Comparison of ENCODE assay signal across 8 cellular contexts in genomic region chr11:67276821-67277230, GRCh38. TPM values are rescaled to one million over a fixed set of nuclear protein-coding genes. Genes with fewer than 3 reads are reported as not detected.
DNase-seq lines count a peak whose midpoint lies in the region; ATAC-seq, FAIRE-seq and TF ChIP-seq lines count a peak whose summit lies in the region.

No MANE protein-coding gene starts in this region.

- H3K9me2 ChIP-seq in GM23248 (ENCODE audit: insufficient read depth), result no peaks in the 10 kb centered on the region

- H3K4me2 ChIP-seq in GM23248 (ENCODE audit: unreplicated experiment), result peak overlapping the region; percentile 94
- H3K4me2 ChIP-seq in mesenchymal stem cell (ENCODE audit: low read length, poor library complexity, severe bottlenecking), result no peak overlapping the region

- peak overlapping the region in 1 of 2 experiments; percentile 82 for H3K14ac ChIP-seq in mesenchymal stem cell (ENCODE audit: low read length in 2 of 2)

- H3K23ac ChIP-seq in mesenchymal stem cell (ENCODE audit: low read length in 2 of 2), result peak overlapping the region in 1 of 2 experiments; percentile 89

- H2BK12ac ChIP-seq in mesenchymal stem cell (ENCODE audit: low read length in 2 of 2), result peak overlapping the region; percentile 61 to 75

- H3K4ac ChIP-seq in mesenchymal stem cell (ENCODE audit: low read depth in 1 of 2, low read length in 2 of 2), result peak overlapping the region; percentile 87 to 89

- H2AFZ ChIP-seq in GM23248, result peak overlapping the region; percentile 70; the same call in 1 of the 2 replicates
- no peak overlapping the region for H2AFZ ChIP-seq in mesenchymal stem cell (ENCODE audit: low read depth, low read length)

- POLR2A ChIA-PET in Panc1 (lab: Charles Lee), result no interaction called here

- H3K4me3 ChIP-seq in GM23248 (peak overlapping the region; percentile 75), Panc1 (ENCODE audit: low read depth in 2 of 2, low read length in 2 of 2) (no peak overlapping the region), brain microvascular endothelial cell (ENCODE audit: low read depth, low read length) (no peak overlapping the region), mesenchymal stem cell (ENCODE audit: insufficient read depth in 1 of 2, low read depth in 1 of 2, low read length in 2 of 2) (peak overlapping the region in 1 of 2 experiments; percentile 77), aorta (ENCODE audit: low read length in 2 of 2) (no peak overlapping the region)

- DNase-seq in CMK (ENCODE audit: low read depth), result peak; percentile 92
- DNase-seq in GM23248, result peak; percentile 84
- DNase-seq in Panc1 (ENCODE audit: low read depth, low spot score), result no peak
- DNase-seq in brain microvascular endothelial cell, result no peak
- DNase-seq in mesenchymal stem cell, result no peak
- peak; percentile 78 to 82 for DNase-seq in aorta
- DNase-seq in H54 (ENCODE audit: insufficient read length, low spot score), result no peak
- DNase-seq in activated CD4-positive, CD25-positive, alpha-beta regulatory T cell treated with anti-CD3 and anti-CD28 coated beads, Interleukin-2, amount 50 U/mL, for 72 hours, result no peak

- H3K79me1 ChIP-seq in mesenchymal stem cell (replicated peaks; ENCODE audit: low read length, poor library complexity, severe bottlenecking), result peaks cover 60% of the 10 kb centered on the region

- H2BK120ac ChIP-seq in mesenchymal stem cell (ENCODE audit: low read depth, low read length), result peak overlapping the region; percentile 42

- peak overlapping the region; percentile 74 for H4K8ac ChIP-seq in mesenchymal stem cell (ENCODE audit: low read length)

- no peak for FAIRE-seq in H54 (lab: Jason Lieb, UNC)

- H3K18ac ChIP-seq in mesenchymal stem cell (ENCODE audit: low read depth in 1 of 2, low read length in 2 of 2), result peak overlapping the region; percentile 56 to 88

- H2BK5ac ChIP-seq in mesenchymal stem cell (ENCODE audit: low read depth, low read length, poor library complexity, severe bottlenecking), result no peak overlapping the region

- no peaks in the 10 kb centered on the region for H4K20me1 ChIP-seq in GM23248 (ENCODE audit: insufficient read depth)

- peak overlapping the region; percentile 89 for H4K91ac ChIP-seq in mesenchymal stem cell (ENCODE audit: low read length)

- in situ Hi-C loops in GM23248 (cut with MboI), result no loop called here
- in situ Hi-C loops in Panc1 (cut with HindIII; ENCODE audit: low pct_unique_long_range_greater_than_20kb, low sequenced_read_pairs), result no loop called here
- in situ Hi-C loops in brain microvascular endothelial cell (cut with HindIII; ENCODE audit: low pct_ligation_motif_present, low sequenced_read_pairs), result no loop called here

- H3K36me3 ChIP-seq in GM23248 (ENCODE audit: low read depth), result no peaks in the 10 kb centered on the region; the same call in 1 of the 2 replicates
- H3K36me3 ChIP-seq in Panc1 (ENCODE audit: control insufficient read depth, insufficient read depth, low read length), result peaks cover 7% of the 10 kb centered on the region; the same call in 1 of the 2 replicates
- H3K36me3 ChIP-seq in brain microvascular endothelial cell (replicated peaks), result peaks cover 29% of the 10 kb centered on the region
- peaks cover 28 to 88% of the 10 kb centered on the region in 2 experiments for H3K36me3 ChIP-seq in mesenchymal stem cell (ENCODE audit: control insufficient read depth in 1 of 2, insufficient read depth in 2 of 2, low read depth in 1 of 2, low read length in 2 of 2)
- H3K36me3 ChIP-seq in aorta (ENCODE audit: control insufficient read depth in 1 of 2, insufficient read depth in 2 of 2, low read length in 1 of 2), result no peaks in the 10 kb centered on the region

- TF ChIP-seq POLR2A in H54 (IDR thresholded peaks at IDR 0.05; ENCODE audit: low read depth, low read length), result no peak

- H2BK15ac ChIP-seq in mesenchymal stem cell (ENCODE audit: low read depth, poor library complexity, severe bottlenecking), result no peak overlapping the region

- ATAC-seq in Panc1 (no peak), aorta (ENCODE audit: low FRiP score) (no peak)

- H2AK5ac ChIP-seq in mesenchymal stem cell (ENCODE audit: low read length, severe bottlenecking), result peak overlapping the region; percentile 59

- peaks cover 13% of the 10 kb centered on the region for H3K4me1 ChIP-seq in GM23248 (ENCODE audit: insufficient read depth)
- H3K4me1 ChIP-seq in Panc1 (ENCODE audit: control insufficient read depth, insufficient read depth, low read length), result peaks cover 14% of the 10 kb centered on the region
- H3K4me1 ChIP-seq in mesenchymal stem cell (ENCODE audit: control insufficient read depth, insufficient read depth, low read depth, low read length), result peaks cover 34% of the 10 kb centered on the region
- H3K4me1 ChIP-seq in aorta (ENCODE audit: control insufficient read depth in 1 of 2, insufficient read depth in 2 of 2, low read length in 2 of 2), result no peaks in the 10 kb centered on the region

- no TSS peak for BruUV-seq in Panc1 (replicated peaks; lab: Mats Ljungman, UMichigan)

- intact Hi-C loops in Panc1 (cut with micrococcal nuclease; ENCODE audit: unreplicated experiment) (no loop called here), aorta (cut with DNase I) (no loop called here)

- TF ChIP-seq CTCF in Panc1 (IDR thresholded peaks at IDR 0.05) (no peak; the same call in 1 of the 2 replicates), brain microvascular endothelial cell (IDR thresholded peaks at IDR 0.05; ENCODE audit: low read depth, low read length, missing control alignments) (peak; percentile 55)

- peaks cover 9% of the 10 kb centered on the region; the same call in 1 of the 2 replicates for H3F3A ChIP-seq in GM23248 (ENCODE audit: insufficient read depth)

- CTCF ChIA-PET in Panc1 (lab: Charles Lee), result no interaction called here

- H3K9me3 ChIP-seq in GM23248 (ENCODE audit: low read depth), result no peaks in the 10 kb centered on the region
- H3K9me3 ChIP-seq in Panc1 (ENCODE audit: control insufficient read depth, insufficient read depth, low read depth, low read length), result no peaks in the 10 kb centered on the region
- H3K9me3 ChIP-seq in mesenchymal stem cell (ENCODE audit: control insufficient read depth, low read length), result no peaks in the 10 kb centered on the region
- H3K9me3 ChIP-seq in aorta (ENCODE audit: control insufficient read depth, low read length), result no peaks in the 10 kb centered on the region

- peak overlapping the region; percentile 87 for H3K27ac ChIP-seq in GM23248
- peak overlapping the region; percentile 57; the same call in 1 of the 2 replicates for H3K27ac ChIP-seq in Panc1 (ENCODE audit: low read length)
- H3K27ac ChIP-seq in brain microvascular endothelial cell, result peak overlapping the region; percentile 35
- H3K27ac ChIP-seq in mesenchymal stem cell (ENCODE audit: low read length, poor library complexity, severe bottlenecking), result no peak overlapping the region
- H3K27ac ChIP-seq in aorta (ENCODE audit: low read depth in 1 of 2, low read length in 2 of 2), result peak overlapping the region in 1 of 2 donors; percentile 32

- no peaks in the 10 kb centered on the region for H3K27me3 ChIP-seq in GM23248 (replicated peaks; ENCODE audit: insufficient read depth)
- no peaks in the 10 kb centered on the region for H3K27me3 ChIP-seq in Panc1 (ENCODE audit: control insufficient read depth, insufficient read depth, low read length)
- no peaks in the 10 kb centered on the region for H3K27me3 ChIP-seq in brain microvascular endothelial cell (replicated peaks)
- no peaks in the 10 kb centered on the region for H3K27me3 ChIP-seq in mesenchymal stem cell (ENCODE audit: control insufficient read depth in 1 of 2, insufficient read depth in 1 of 2, low read length in 2 of 2)
- H3K27me3 ChIP-seq in aorta (ENCODE audit: control insufficient read depth in 1 of 2, insufficient read depth in 2 of 2, low read length in 1 of 2), result no peaks in the 10 kb centered on the region

- H3K79me2 ChIP-seq in GM23248 (ENCODE audit: insufficient read depth), result peaks cover 74% of the 10 kb centered on the region

- H3K9ac ChIP-seq in GM23248 (peak overlapping the region; percentile 83), mesenchymal stem cell (ENCODE audit: low read length) (peak overlapping the region; percentile 87)

- 12 to 21% methylated on average over 15 of the region's 15 CpGs for WGBS in GM23248 (ENCODE audit: low coverage in 1 of 2, low lambda C conversion rate in 2 of 2, missing lambda C conversion rate in 2 of 2), 2 experiments
- 67% methylated on average over 15 of the region's 15 CpGs for WGBS in mesenchymal stem cell
- 39% methylated on average over 15 of the region's 15 CpGs for WGBS in aorta, 2 donors

RNA-seq across cellular contexts. Expression of gene GRK2, which starts 10.6 kb away (rescaled TPM):
- 43.0 and 54.9 TPM in 2 replicates for total RNA-seq in GM23248 (2014; rRNA removed; shearing (Covaris generic))
- polyA plus RNA-seq in GM23248 (2016; fragmentation: Nextera tagmentation; extraction: Ambion mirVana), result 6.0 and 7.8 TPM in 2 replicates
- total RNA-seq in Panc1 (2021; ENCODE audit: unreplicated experiment), result 103 TPM
- 192 TPM for polyA plus RNA-seq in Panc1 (2012; ENCODE audit: insufficient read length)
- polyA plus RNA-seq in mesenchymal stem cell (2013, experiment 1 of 2), result 26.9 TPM
- 25.8 TPM for polyA plus RNA-seq in mesenchymal stem cell (2013, experiment 2 of 2)
- 10 to 100 TPM; 53.8 to 77.6 TPM for total RNA-seq in aorta
- 10 to 100 TPM; 29.3 to 53.6 TPM for polyA plus RNA-seq in aorta

RNA-seq across cellular contexts. Expression of gene ANKRD13D, which starts 12.3 kb away (rescaled TPM):
- 27.6 and 42.9 TPM in 2 replicates for total RNA-seq in GM23248 (2014; rRNA removed; shearing (Covaris generic))
- polyA plus RNA-seq in GM23248 (2016; fragmentation: Nextera tagmentation; extraction: Ambion mirVana) (13.4 and 16.4 TPM in 2 replicates), aorta (100 to 1,000 TPM in 1 of 2 donors, 10 to 100 TPM in 1; 16.8 to 100 TPM)
- total RNA-seq in Panc1 (2021; ENCODE audit: unreplicated experiment) (76.5 TPM), aorta (10 to 100 TPM; 43.2 to 96.1 TPM)
- polyA plus RNA-seq in Panc1 (2012; ENCODE audit: insufficient read length), result 55.6 TPM
- 27.5 TPM for polyA plus RNA-seq in mesenchymal stem cell (2013, experiment 1 of 2)
- polyA plus RNA-seq in mesenchymal stem cell (2013, experiment 2 of 2), result 27.7 TPM

RNA-seq across cellular contexts. Expression of gene SSH3, which starts 26.5 kb away (rescaled TPM):
- total RNA-seq in GM23248 (2014; rRNA removed; shearing (Covaris generic)), result 20.1 and 41.6 TPM in 2 replicates
- polyA plus RNA-seq in GM23248 (2016; fragmentation: Nextera tagmentation; extraction: Ambion mirVana) (25.2 and 26.4 TPM in 2 replicates), aorta (10 to 100 TPM; 13.3 to 24.1 TPM)
- total RNA-seq in Panc1 (2021; ENCODE audit: unreplicated experiment) (79.8 TPM), aorta (10 to 100 TPM; 27.3 to 37.0 TPM)
- polyA plus RNA-seq in Panc1 (2012; ENCODE audit: insufficient read length), result 82.6 TPM
- 71.0 TPM for polyA plus RNA-seq in mesenchymal stem cell (2013, experiment 1 of 2)
- 71.6 TPM for polyA plus RNA-seq in mesenchymal stem cell (2013, experiment 2 of 2)

Comparison
In these comparisons a context has a peak if more than half of its experiments do, and no peak if none do; other contexts are left out.
1. DNase-seq: peak in CMK (single experiment), GM23248 (single experiment) and aorta (2 of 2); none in Panc1 (single experiment), brain microvascular endothelial cell (single experiment), mesenchymal stem cell (single experiment), H54 (single experiment) and activated CD4-positive, CD25-positive, alpha-beta regulatory T cell treated with anti-CD3 and anti-CD28 coated beads, Interleukin-2, amount 50 U/mL, for 72 hours (single experiment).